ENCODE assay signal across 7 cellular contexts in the genomic region with DNA sequence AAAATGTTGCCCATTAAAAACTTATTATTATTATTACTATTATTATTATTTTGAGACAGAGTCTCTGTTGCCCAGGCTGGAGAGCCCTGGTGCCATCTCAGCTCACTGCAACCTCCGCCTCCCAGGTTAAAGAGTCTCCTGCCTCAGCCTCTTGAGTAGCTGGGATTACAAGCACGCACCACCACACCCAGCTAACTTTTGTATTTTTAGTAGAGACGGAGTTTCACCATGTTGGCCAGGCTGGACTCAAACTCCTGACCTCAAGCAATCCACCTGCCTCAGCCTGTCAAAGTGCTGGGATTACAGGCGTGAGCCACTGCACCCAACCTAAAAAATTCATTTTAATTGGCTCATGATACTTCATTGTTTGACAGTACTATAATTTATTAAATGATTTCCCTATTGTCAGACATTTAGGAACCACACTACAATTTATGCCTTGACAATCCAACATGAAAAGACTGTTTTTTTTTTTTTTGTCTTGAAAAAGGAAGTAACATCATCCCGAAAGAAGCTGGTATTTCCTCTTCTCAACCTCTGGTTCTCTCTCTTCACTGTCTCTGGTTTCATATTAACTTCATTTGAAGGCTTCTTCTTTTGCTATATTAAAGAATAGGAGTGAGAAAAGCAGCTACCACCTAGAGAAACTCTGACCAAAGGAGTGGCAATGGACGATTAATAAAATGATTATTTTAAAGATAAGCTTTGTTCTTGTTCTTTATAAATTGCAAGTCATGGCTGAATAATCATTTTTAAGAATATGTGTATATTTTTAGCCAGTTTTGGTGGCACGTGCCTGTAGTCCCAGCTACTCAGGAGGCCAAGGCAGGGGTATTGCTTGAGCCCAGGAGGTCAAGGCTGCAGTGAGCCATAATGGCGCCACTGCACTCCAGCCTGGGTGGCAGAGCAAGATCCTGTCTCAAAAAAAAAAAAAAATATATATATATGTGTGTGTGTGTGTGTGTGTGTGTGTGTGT. TPM values are rescaled to one million over a fixed set of nuclear protein-coding genes. Genes with fewer than 3 reads are reported as not detected.
DNase-seq lines count a peak whose midpoint lies in the region; ATAC-seq and TF ChIP-seq lines count a peak whose summit lies in the region.
"Not testable (repeated sequence)": the region's sequence is repeated elsewhere in the genome, so short reads cannot be mapped to it uniquely, and the experiment has no call there.

No MANE protein-coding gene starts in this region.

- not testable (repeated sequence) for H3K4me2 ChIP-seq in mesenchymal stem cell (ENCODE audit: low read length, poor library complexity, severe bottlenecking)

- H3K14ac ChIP-seq in mesenchymal stem cell (ENCODE audit: low read length in 2 of 2) = not testable (repeated sequence)

- not testable (repeated sequence) for H2BK15ac ChIP-seq in mesenchymal stem cell (ENCODE audit: low read depth, poor library complexity, severe bottlenecking)

- peaks cover 13% of the 10 kb centered on the region for H3K4me1 ChIP-seq in mesenchymal stem cell (ENCODE audit: control insufficient read depth, insufficient read depth, low read depth, low read length)

- H2BK120ac ChIP-seq in mesenchymal stem cell (ENCODE audit: low read depth, low read length) = not testable (repeated sequence)

- H4K91ac ChIP-seq in mesenchymal stem cell (ENCODE audit: low read length) = not testable (repeated sequence)

- not testable (repeated sequence) for H2BK12ac ChIP-seq in mesenchymal stem cell (ENCODE audit: low read length in 2 of 2)

- H3K4me3 Mint-ChIP-seq in chondrocyte (ENCODE audit: unreplicated experiment) = not testable (repeated sequence)

- H3K4ac ChIP-seq in mesenchymal stem cell (ENCODE audit: low read depth in 1 of 2, low read length in 2 of 2) = not testable (repeated sequence)

- H4K8ac ChIP-seq in mesenchymal stem cell (ENCODE audit: low read length) = not testable (repeated sequence)

- H2AFZ ChIP-seq in mesenchymal stem cell (ENCODE audit: low read depth, low read length) = not testable (repeated sequence)

- peak overlapping the region; percentile 82 for H3K27ac Mint-ChIP-seq in chondrocyte (ENCODE audit: unreplicated experiment)

- not testable (repeated sequence) for H3K4me3 ChIP-seq in mesenchymal stem cell (ENCODE audit: insufficient read depth in 1 of 2, low read depth in 1 of 2, low read length in 2 of 2)

- peak overlapping the region in 1 of 2 experiments; percentile 21 for H3K18ac ChIP-seq in mesenchymal stem cell (ENCODE audit: low read depth in 1 of 2, low read length in 2 of 2)

- H3K23ac ChIP-seq in mesenchymal stem cell (ENCODE audit: low read length in 2 of 2) = not testable (repeated sequence)

- TF ChIP-seq CTCF in chondrocyte (IDR thresholded peaks at IDR 0.05) = not testable (repeated sequence)

- not testable (repeated sequence) for H3K27me3 Mint-ChIP-seq in chondrocyte (ENCODE audit: low read depth)

- peak; percentile 57 for DNase-seq in GM03348 (ENCODE audit: low spot score)
- peak; percentile 28 for DNase-seq in M059J (ENCODE audit: low read depth)
- DNase-seq in chondrocyte (ENCODE audit: low spot score) = not testable (repeated sequence)
- peak; percentile 49 for DNase-seq in mesenchymal stem cell

- H3K9me3 ChIP-seq in mesenchymal stem cell (ENCODE audit: control insufficient read depth, low read length) = not testable (repeated sequence)

- peak overlapping the region; percentile 86 for H3K27ac ChIP-seq in mesenchymal stem cell (ENCODE audit: low read length, poor library complexity, severe bottlenecking)

- not testable (repeated sequence) for H3K9me3 Mint-ChIP-seq in chondrocyte (ENCODE audit: low read depth)

- H3K9ac ChIP-seq in mesenchymal stem cell (ENCODE audit: low read length) = not testable (repeated sequence)

- H2AK5ac ChIP-seq in mesenchymal stem cell (ENCODE audit: low read length, severe bottlenecking) = not testable (repeated sequence)

- peaks cover 0 to 22% of the 10 kb centered on the region in 2 experiments for H3K27me3 ChIP-seq in mesenchymal stem cell (ENCODE audit: control insufficient read depth in 1 of 2, insufficient read depth in 1 of 2, low read length in 2 of 2)

- H3K4me1 Mint-ChIP-seq in chondrocyte (ENCODE audit: low read depth) = peaks cover 13% of the 10 kb centered on the region

- ATAC-seq in GM19397 (IDR thresholded peaks at IDR 0.05; ENCODE audit: unreplicated experiment) = peak; percentile 70
- peak; percentile 75 for ATAC-seq in HG02943 (IDR thresholded peaks at IDR 0.05; ENCODE audit: low read depth, unreplicated experiment)
- ATAC-seq in SK-N-SH treated with all-trans-retinoic acid at 6 μM for 48 hours = peak; percentile 9; the same call in 1 of the 3 replicates

- not testable (repeated sequence) for H3K36me3 Mint-ChIP-seq in chondrocyte (ENCODE audit: low read depth)

- 56% methylated on average over 5 of the region's 8 CpGs for whole genome bisulfite sequencing in mesenchymal stem cell

- H3K79me1 ChIP-seq in mesenchymal stem cell (replicated peaks; ENCODE audit: low read length, poor library complexity, severe bottlenecking) = not testable (repeated sequence)

- H3K36me3 ChIP-seq in mesenchymal stem cell (ENCODE audit: control insufficient read depth in 1 of 2, insufficient read depth in 2 of 2, low read depth in 1 of 2, low read length in 2 of 2) = not testable (repeated sequence)

- H2BK5ac ChIP-seq in mesenchymal stem cell (ENCODE audit: low read depth, low read length, poor library complexity, severe bottlenecking) = peak overlapping the region; percentile 80

RNA-seq across cellular contexts. Expression of gene CABLES1, which starts 44.0 kb away (rescaled TPM):
- total RNA-seq in M059J (2014; rRNA removed; shearing (Covaris generic)) = 5.0 and 9.0 TPM in 2 replicates
- 26.2 to 46.3 TPM (median 29.3 TPM) in 3 replicates for total RNA-seq in chondrocyte
- polyA plus RNA-seq in mesenchymal stem cell (2013, experiment 1 of 2) = 8.1 TPM
- polyA plus RNA-seq in mesenchymal stem cell (2013, experiment 2 of 2) = 8.9 TPM

Comparison
In these comparisons a context has a peak if more than half of its experiments do, and no peak if none do; other contexts are left out.
1. ATAC-seq: peak in every context shown above with its lines; median percentile 75 in HG02943; 70 in GM19397; 9 in SK-N-SH treated with all-trans-retinoic acid at 6 μM for 48 hours.